ENCODE assay signal across 1 cellular context in the genomic region with DNA sequence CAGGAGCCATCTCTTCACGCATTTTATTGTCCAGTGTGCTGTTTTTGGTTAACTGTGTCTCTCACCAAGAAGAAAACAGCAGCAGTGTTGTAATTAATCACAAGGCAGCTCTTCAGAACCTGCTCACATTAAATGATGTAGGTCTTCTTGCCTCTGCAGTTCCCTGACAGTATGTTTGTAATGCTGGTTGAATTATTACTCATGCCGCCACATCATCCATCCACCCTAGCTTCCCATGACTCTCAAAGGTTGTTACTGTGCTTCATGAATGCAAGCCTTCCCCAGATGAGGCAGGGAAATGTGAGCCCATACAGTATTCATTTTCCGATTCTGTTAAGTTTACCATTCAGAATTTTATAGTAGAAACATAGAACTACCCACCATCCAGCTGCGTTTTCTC.
TF ChIP-seq lines count a peak whose summit lies in the region.

No MANE protein-coding gene starts in this region.

TF ChIP-seq in HepG2, 621 proteins besides CTCF, POLR2A, EP300 and RAD21:
- TF ChIP-seq ZBTB46 (CRISPR knock-in tag; IDR thresholded peaks at IDR 0.05; ENCODE audit: borderline replicate concordance), result no peak
- TF ChIP-seq ZNF543 (CRISPR knock-in tag; IDR thresholded peaks at IDR 0.05), result no peak
- no peak for TF ChIP-seq ZNF484 (CRISPR knock-in tag; IDR thresholded peaks at IDR 0.05; ENCODE audit: borderline replicate concordance, low read depth)
- no peak for TF ChIP-seq ZNF839 (CRISPR knock-in tag; IDR thresholded peaks at IDR 0.05; ENCODE audit: borderline replicate concordance)
- no peak for TF ChIP-seq ZBTB38 (CRISPR knock-in tag; IDR thresholded peaks at IDR 0.05)
- TF ChIP-seq ZNF24 (IDR thresholded peaks at IDR 0.05), result no peak
- TF ChIP-seq MTF1 (CRISPR knock-in tag; IDR thresholded peaks at IDR 0.05), result no peak
- TF ChIP-seq CREBL2 (CRISPR knock-in tag; IDR thresholded peaks at IDR 0.05; ENCODE audit: borderline replicate concordance), result no peak
- TF ChIP-seq ZFY (CRISPR knock-in tag; IDR thresholded peaks at IDR 0.05), result no peak
- TF ChIP-seq ZNF704 (CRISPR knock-in tag; IDR thresholded peaks at IDR 0.05; ENCODE audit: borderline replicate concordance), result no peak
- TF ChIP-seq FLYWCH1 (CRISPR knock-in tag; IDR thresholded peaks at IDR 0.05), result no peak
- TF ChIP-seq ZBTB43 (CRISPR knock-in tag; conservative IDR thresholded peaks at IDR 0.05), result no peak
TF ChIP-seq in HepG2: peak in this region for 0.
